Comparison of ENCODE assay signal across 24 cellular contexts in the genomic region with DNA sequence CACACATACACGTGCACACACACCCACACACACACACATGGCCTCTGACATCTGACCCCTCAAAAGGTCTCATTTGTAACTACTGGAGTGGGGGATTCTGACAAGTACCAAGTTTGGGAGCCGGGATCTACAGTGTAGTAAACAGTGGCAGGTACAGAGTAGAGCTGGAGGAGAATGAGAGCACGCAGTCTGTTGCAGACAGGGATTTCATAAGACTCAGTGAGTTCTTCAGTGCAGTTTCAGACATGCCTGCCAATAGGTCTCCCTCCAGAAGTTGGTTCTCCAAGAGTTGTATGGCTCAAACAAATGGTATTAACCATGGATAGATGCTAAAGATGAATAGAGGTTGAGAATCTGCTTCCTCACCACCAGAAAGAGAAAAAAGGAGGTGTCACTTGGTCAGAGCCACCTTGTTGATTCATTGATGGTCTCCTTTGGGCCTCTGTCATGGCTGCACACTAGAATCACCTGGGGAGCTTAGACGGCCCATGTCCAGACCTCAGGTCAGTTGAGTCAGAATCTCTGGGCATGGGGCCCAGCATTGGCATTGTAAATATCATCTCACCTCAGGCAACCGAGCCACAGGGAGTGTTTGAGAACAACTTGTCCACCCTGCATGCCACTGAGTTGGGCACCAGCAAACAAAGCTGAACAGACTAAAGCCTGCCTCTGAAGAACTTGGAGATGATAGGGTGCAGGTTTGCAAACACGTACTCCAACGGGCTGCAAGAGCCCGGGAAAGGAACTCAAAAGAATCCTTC.
DNase-seq lines count a peak whose midpoint lies in the region; ATAC-seq and TF ChIP-seq lines count a peak whose summit lies in the region.
"Had no signal": no experiment of that assay in that cellular context is flagged by ENCODE, and none has a peak within 500 bp of the region (broad histone marks: within the 10 kb centered on the region; RNA-seq: fewer than 3 reads in every experiment).

No MANE protein-coding gene starts in this region.

- no peak overlapping the region for H4K8ac ChIP-seq in H9 (replicated peaks; ENCODE audit: insufficient read length, low read depth, low read length)

- DNase-seq in Right ventricle myocardium inferior (ENCODE audit: missing footprints), result peak; percentile 63
- no peak for DNase-seq in cardiac septum (ENCODE audit: low spot score)
- DNase-seq in heart left ventricle, result peak in 1 of 5 donors; percentile 63
- peak; percentile 60 for DNase-seq in mucosa of gallbladder (ENCODE audit: low spot score)
- DNase-seq in NCI-H748 treated with DMSO at 0.1 percent for 48 hours (lab: John Stamatoyannopoulos, UW), result no peak
- DNase-seq in NCI-H1092 treated with DMSO at 0.1 percent for 48 hours (lab: John Stamatoyannopoulos, UW), result no peak
- DNase-seq in SJCRH30, result no peak
- DNase-seq in H9, result no peak
- DNase-seq: 8988T; activated naive CD4-positive, alpha-beta T cell treated with anti-CD3 and anti-CD28 coated beads, Interleukin-2, amount 50 U/mL, for 16 hours; AML-193; CD8-positive, alpha-beta memory T cell; Karpas-422; natural killer cell; NCI-H1048; NCI-H2029 treated with DMSO at 0.1 percent for 48 hours; SHP77; stimulated activated naive CD4-positive, alpha-beta T cell treated with Interleukin-2 at 50 U/mL for 16 hours; T-helper 9 cell had no signal

- H3K23ac ChIP-seq in H9 (ENCODE audit: insufficient read length, low read depth, low read length), result no peak overlapping the region

- H3K27ac Mint-ChIP-seq in H9, result no peak overlapping the region; a peak in 1 of 7 replicates
- H3K27ac Mint-ChIP-seq: activated T-helper 1 cell treated with anti-CD3 and anti-CD28 coated beads, Interleukin-12 subunit alpha, Interleukin-12 subunit beta, Interleukin-2, Interleukin-4 antibody, amounts not matched to agents 30 ng/mL and 10 ng/mL and 1 ng/mL, durations not matched to agents 14 hours and 24 hours and 36 hours; CD8-positive, alpha-beta memory T cell; dendritic cell treated with granulocyte-macrophage colony-stimulating factor and Interleukin-4, amounts not matched to agents 40 ng/mL and 50 ng/mL, for 4 days; natural killer cell; WTC11 had no signal

- H3K4me2 ChIP-seq in H9 (ENCODE audit: insufficient read depth, insufficient read length, low read length), result no peak overlapping the region

- TF ChIP-seq CTCF in heart left ventricle (IDR thresholded peaks at IDR 0.05), result no peak
- no peak for TF ChIP-seq CTCF in H9 (conservative IDR thresholded peaks at IDR 0.05)

- H3K9me3 ChIP-seq in heart left ventricle, result no peaks in the 10 kb centered on the region
- no peaks in the 10 kb centered on the region for H3K9me3 ChIP-seq in SJCRH30 (replicated peaks)
- H3K9me3 ChIP-seq in H9 (ENCODE audit: control insufficient read depth, low read depth, low read length), result no peaks in the 10 kb centered on the region
- H3K9me3 ChIP-seq: thoracic aorta had no signal

- peaks cover 15 to 28% of the 10 kb centered on the region in 2 experiments for H3K4me1 Mint-ChIP-seq in H9
- H3K4me1 Mint-ChIP-seq: CD8-positive, alpha-beta memory T cell had no signal

- H2BK120ac ChIP-seq in H9 (ENCODE audit: low read depth, low read length, poor library complexity, severe bottlenecking), result no peak overlapping the region

- H3K4me1 ChIP-seq in heart left ventricle (peaks cover 0 to 51% (median 17%) of the 10 kb centered on the region in 12 donors), SJCRH30 (peaks cover 7% of the 10 kb centered on the region), H9 (ENCODE audit: insufficient read depth, low read length) (no peaks in the 10 kb centered on the region; the same call in none of the 2 replicates)

- H3T11ph ChIP-seq in H9 (ENCODE audit: low read length), result no peak overlapping the region

- intact Hi-C loops in Right ventricle myocardium inferior (cut with DNase I), result no loop called here
- intact Hi-C loops in cardiac septum (cut with DNase I), result no loop called here
- intact Hi-C loops in heart left ventricle (cut with DNase I), result no loop called here

- no peaks in the 10 kb centered on the region; a peak in 2 of 5 replicates for H3K9me3 Mint-ChIP-seq in H9
- H3K9me3 Mint-ChIP-seq: activated T-helper 1 cell treated with anti-CD3 and anti-CD28 coated beads, Interleukin-12 subunit alpha, Interleukin-12 subunit beta, Interleukin-2, Interleukin-4 antibody, amounts not matched to agents 30 ng/mL and 10 ng/mL and 1 ng/mL, durations not matched to agents 14 hours and 24 hours and 36 hours; dendritic cell treated with granulocyte-macrophage colony-stimulating factor and Interleukin-4, amounts not matched to agents 40 ng/mL and 50 ng/mL, for 4 days; natural killer cell had no signal

- H2AK5ac ChIP-seq in H9 (ENCODE audit: insufficient read length, low read length), result no peak overlapping the region

- no peak overlapping the region for H2BK12ac ChIP-seq in H9 (ENCODE audit: insufficient read length, low read depth, low read length)

- H3K27me3 Mint-ChIP-seq in H9 (ENCODE audit: low read depth), result no peaks in the 10 kb centered on the region; the same call in 1 of the 2 replicates
- H3K27me3 Mint-ChIP-seq: dendritic cell treated with granulocyte-macrophage colony-stimulating factor and Interleukin-4, amounts not matched to agents 40 ng/mL and 50 ng/mL, for 4 days had no signal

- no peak overlapping the region for H3K18ac ChIP-seq in H9 (ENCODE audit: insufficient read length, low read depth, low read length)

- TF ChIP-seq POLR2A in heart left ventricle (IDR thresholded peaks at IDR 0.05), result no peak

- peaks cover 0 to 5% (median 3%) of the 10 kb centered on the region in 3 experiments; a peak in 2 of 7 replicates for H3K36me3 Mint-ChIP-seq in H9 (ENCODE audit: insufficient read depth in 1 of 3, low read depth in 3 of 3)
- H3K36me3 Mint-ChIP-seq: CD8-positive, alpha-beta memory T cell; natural killer cell; WTC11 had no signal

- no peak overlapping the region for H2BK15ac ChIP-seq in H9 (ENCODE audit: low read depth, low read length)

- H3K4ac ChIP-seq in H9 (ENCODE audit: low read depth, low read length), result no peak overlapping the region

- no peaks in the 10 kb centered on the region for H3K27me3 ChIP-seq in heart left ventricle
- H3K27me3 ChIP-seq in SJCRH30, result no peaks in the 10 kb centered on the region
- H3K27me3 ChIP-seq in H9 (ENCODE audit: insufficient read depth, low read length), result no peaks in the 10 kb centered on the region; the same call in 1 of the 2 replicates

- H2AFZ ChIP-seq in H9 (ENCODE audit: low read length), result no peak overlapping the region

- no peaks in the 10 kb centered on the region for H3K36me3 ChIP-seq in heart left ventricle
- no peaks in the 10 kb centered on the region for H3K36me3 ChIP-seq in SJCRH30
- H3K36me3 ChIP-seq: thoracic aorta had no signal

- no peaks in the 10 kb centered on the region for H3K23me2 ChIP-seq in H9 (ENCODE audit: insufficient read length, low read depth, low read length, poor library complexity, severe bottlenecking)

- no peak overlapping the region for H3K9ac ChIP-seq in H9 (ENCODE audit: extremely low read depth, insufficient read length, low read length)

- H3K56ac ChIP-seq in H9 (ENCODE audit: insufficient read length, low read depth, low read length), result no peak overlapping the region

- ATAC-seq in Right ventricle myocardium inferior, result no peak
- ATAC-seq in heart left ventricle, result peak; percentile 13 to 52 (median 37)
- ATAC-seq: natural killer cell, sciatic nerve, WTC11 had no signal

- no peak overlapping the region for H4K5ac ChIP-seq in H9 (ENCODE audit: insufficient read length, low read depth, low read length)

- WGBS in heart left ventricle, 4 donors, result 81 to 92% (median 87%) methylated on average over 8 of the region's 8 CpGs
- no CpG with 5 or more reads among the region's 8 CpGs for WGBS in H9 (ENCODE audit: extremely low coverage, insufficient read length, low lambda C conversion rate)

- H3K27ac ChIP-seq in heart left ventricle (peak overlapping the region in 2 of 12 donors; percentile 1 to 36), SJCRH30 (no peak overlapping the region), H9 (ENCODE audit: insufficient read length, low read depth, low read length) (no peak overlapping the region)
- H3K27ac ChIP-seq: thoracic aorta had no signal

- H4K91ac ChIP-seq in H9 (ENCODE audit: insufficient read length, low read depth, low read length), result no peak overlapping the region

- no peak overlapping the region for H3K14ac ChIP-seq in H9 (ENCODE audit: insufficient read depth, low read length)

- H3K79me2 ChIP-seq in H9 (ENCODE audit: insufficient read depth, low read length), result no peaks in the 10 kb centered on the region

- H4K20me1 ChIP-seq in H9 (ENCODE audit: control insufficient read depth, insufficient read depth, insufficient read length), result no peaks in the 10 kb centered on the region

- H3K4me3 Mint-ChIP-seq in H9, result no peak overlapping the region
- H3K4me3 Mint-ChIP-seq: activated T-helper 1 cell treated with anti-CD3 and anti-CD28 coated beads, Interleukin-12 subunit alpha, Interleukin-12 subunit beta, Interleukin-2, Interleukin-4 antibody, amounts not matched to agents 30 ng/mL and 10 ng/mL and 1 ng/mL, durations not matched to agents 14 hours and 24 hours and 36 hours; CD8-positive, alpha-beta memory T cell; dendritic cell treated with granulocyte-macrophage colony-stimulating factor and Interleukin-4, amounts not matched to agents 40 ng/mL and 50 ng/mL, for 4 days; natural killer cell; WTC11 had no signal

- H3K79me1 ChIP-seq in H9 (ENCODE audit: insufficient read depth, low read depth, low read length, poor library complexity, severe bottlenecking), result no peaks in the 10 kb centered on the region

- no peak overlapping the region for H2BK5ac ChIP-seq in H9 (ENCODE audit: insufficient read length, low read length)

- H2BK20ac ChIP-seq in H9 (ENCODE audit: low read depth, low read length, poor library complexity, severe bottlenecking), result no peak overlapping the region

- no peak overlapping the region for H3K4me3 ChIP-seq in heart left ventricle
- H3K4me3 ChIP-seq in SJCRH30, result no peak overlapping the region
- H3K4me3 ChIP-seq: thoracic aorta had no signal

Comparison
In these comparisons a context has a peak if more than half of its experiments do, and no peak if none do; other contexts are left out.
1. DNase-seq: peak in Right ventricle myocardium inferior (single experiment) and mucosa of gallbladder (single experiment); none in cardiac septum (single experiment), NCI-H748 treated with DMSO at 0.1 percent for 48 hours (single experiment), NCI-H1092 treated with DMSO at 0.1 percent for 48 hours (single experiment), SJCRH30 (0 of 2) and H9 (single experiment).